In the genomic region with DNA sequence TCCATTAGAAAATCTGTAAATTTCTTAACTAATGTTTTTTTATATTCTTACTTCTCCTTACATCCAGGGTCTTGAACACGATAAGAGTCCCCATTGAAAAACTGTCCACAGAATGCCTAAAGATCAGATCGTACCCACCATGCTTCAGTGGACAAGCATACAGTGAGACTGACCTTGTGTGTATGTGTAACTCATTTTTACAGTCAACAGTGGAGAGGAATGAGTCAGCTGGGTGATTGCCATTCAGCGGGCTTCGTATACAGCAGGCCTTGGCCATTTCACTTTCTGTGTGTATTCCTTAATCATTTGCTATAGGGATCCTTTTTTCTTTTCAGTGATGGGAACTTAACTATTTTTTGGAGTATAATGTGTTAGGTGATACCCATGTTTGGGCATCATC, we compare ENCODE assay signal across 8 cellular contexts. TPM values are rescaled to one million over a fixed set of nuclear protein-coding genes. Genes with fewer than 3 reads are reported as not detected.
A peak's percentile ranks its signal among the peaks of the same experiment; 100 is the strongest.
DNase-seq lines count a peak whose midpoint lies in the region; ATAC-seq and TF ChIP-seq lines count a peak whose summit lies in the region.

No MANE protein-coding gene starts in this region.

- H3K27me3 ChIP-seq in RWPE2 (ENCODE audit: insufficient read depth, poor library complexity, severe bottlenecking) = no peaks in the 10 kb centered on the region

- intact Hi-C loops in Right ventricle myocardium superior (cut with DNase I) = no loop called here

- H3K9me3 ChIP-seq in RWPE2 (ENCODE audit: severe bottlenecking) = no peaks in the 10 kb centered on the region

- H3K4me3 ChIP-seq in RWPE2 (ENCODE audit: severe bottlenecking) = no peak overlapping the region

- peak; percentile 85 for ATAC-seq in GM18858 (IDR thresholded peaks at IDR 0.05; ENCODE audit: unreplicated experiment)
- peak; percentile 61 for ATAC-seq in HG02798 (IDR thresholded peaks at IDR 0.05; ENCODE audit: poor library complexity, unreplicated experiment)
- ATAC-seq in RWPE2 (ENCODE audit: low read depth) = peak; percentile 48; the same call in 1 of the 3 replicates
- no peak for ATAC-seq in Right ventricle myocardium superior (ENCODE audit: poor library complexity)

- H3K27ac ChIP-seq in RWPE2 (ENCODE audit: poor library complexity, severe bottlenecking) = no peak overlapping the region

- DNase-seq in RWPE2 (ENCODE audit: low spot score) (no peak), non-pigmented ciliary epithelial cell (ENCODE audit: low read depth) (peak; percentile 61), DMS153 treated with DMSO at 0.1 percent for 48 hours (lab: John Stamatoyannopoulos, UW; ENCODE audit: unreplicated experiment) (no peak), germinal center (ENCODE audit: low spot score) (no peak), Right ventricle myocardium superior (no peak)
- DNase-seq in stimulated activated CD4-positive, alpha-beta T cell treated with anti-CD3 and anti-CD28 coated beads, Interleukin-4, amount 100 ng/mL, for 1 hour = no peak

- no peaks in the 10 kb centered on the region for H3K4me1 ChIP-seq in RWPE2 (ENCODE audit: insufficient read depth, poor library complexity, severe bottlenecking)

- H3K36me3 ChIP-seq in RWPE2 (ENCODE audit: low read depth) = peaks cover 26% of the 10 kb centered on the region

- no peak for TF ChIP-seq CTCF in RWPE2 (IDR thresholded peaks at IDR 0.05; ENCODE audit: poor library complexity, severe bottlenecking)

RNA-seq across cellular contexts. Expression of gene PARP14, which starts 10.6 kb away (rescaled TPM):
- total RNA-seq in Right ventricle myocardium superior = 10.6 TPM
